Comparison of ENCODE assay signal across 2 cellular contexts in genomic region chr17:64356304-64356686, GRCh38.
TF ChIP-seq lines count a peak whose summit lies in the region.

No MANE protein-coding gene starts in this region.

TF ChIP-seq in HepG2, 621 proteins besides CTCF, POLR2A, EP300 and RAD21:
- TF ChIP-seq FOXC1 (CRISPR knock-in tag; IDR thresholded peaks at IDR 0.05; ENCODE audit: borderline replicate concordance) (no peak), ZBTB33 (CRISPR knock-in tag; IDR thresholded peaks at IDR 0.05) (no peak), ZNF576 (CRISPR knock-in tag; IDR thresholded peaks at IDR 0.05) (no peak), ZSCAN20 (CRISPR knock-in tag; IDR thresholded peaks at IDR 0.05; ENCODE audit: borderline replicate concordance) (no peak), ZFYVE20 (CRISPR knock-in tag; IDR thresholded peaks at IDR 0.05; ENCODE audit: borderline replicate concordance, low read depth) (no peak), GATAD2A (CRISPR knock-in tag; IDR thresholded peaks at IDR 0.05) (no peak), HNRNPH1 (optimal IDR thresholded peaks at IDR 0.05; ENCODE audit: low read depth, low read length) (no peak)

TF ChIP-seq in K562, 482 proteins besides CTCF, POLR2A, EP300 and RAD21:
- TF ChIP-seq HDAC1 (IDR thresholded peaks at IDR 0.05) (0 out of 4 replicates have a peak, but pooled peaks of 1 of the 2 experiments have one; percentile 31), ZNF384 (IDR thresholded peaks at IDR 0.05; ENCODE audit: low read depth, low read length) (peak; percentile 60; the same call in 1 of the 2 replicates), KDM1A (IDR thresholded peaks at IDR 0.05) (peak; percentile 69 to 73), MBD2 (IDR thresholded peaks at IDR 0.05; ENCODE audit: borderline replicate concordance, low read depth) (no peak), PRDM10 (IDR thresholded peaks at IDR 0.05; ENCODE audit: partially characterized antibody) (peak; percentile 19), MXI1 (IDR thresholded peaks at IDR 0.05; ENCODE audit: low read depth, low read length) (no peak), EP400 (IDR thresholded peaks at IDR 0.05) (no peak), HES1 (IDR thresholded peaks at IDR 0.05; ENCODE audit: low read depth) (0 out of 2 replicates have a peak, but pooled peaks have one; percentile 47), CBFA2T3 (IDR thresholded peaks at IDR 0.05) (peak; percentile 40; the same call in 1 of the 2 replicates), SREBF1 (IDR thresholded peaks at IDR 0.05; ENCODE audit: borderline replicate concordance, low read depth, low read length) (no peak), E2F4 (CRISPR knock-in tag; IDR thresholded peaks at IDR 0.05; ENCODE audit: low read depth) (no peak), RCOR1 (IDR thresholded peaks at IDR 0.05; ENCODE audit: borderline replicate concordance in 1 of 2, low read depth in 2 of 2, low read length in 2 of 2) (peak in 1 of 2 experiments; percentile 62; a peak in 1 of 4 replicates)
